In the genomic region with DNA sequence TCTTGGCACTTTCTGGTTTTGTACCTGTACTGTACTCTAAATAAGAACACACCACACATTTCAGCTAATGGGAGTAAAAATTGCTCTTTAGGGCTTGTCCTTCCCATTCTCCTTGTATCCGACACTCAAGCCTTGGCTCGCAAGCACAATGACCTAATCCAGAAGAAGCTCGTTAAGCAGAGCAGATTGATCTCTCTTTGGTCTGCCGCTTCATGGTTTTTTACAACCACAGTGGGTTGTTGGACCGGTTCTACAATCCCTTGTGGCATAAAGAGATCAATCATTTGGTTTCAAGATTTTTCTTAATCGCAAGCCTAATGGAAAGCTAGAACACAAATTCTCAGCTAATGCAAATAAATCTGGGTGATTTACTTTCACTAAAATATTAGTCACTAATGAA, we compare ENCODE assay signal across 28 cellular contexts.
DNase-seq lines count a peak whose midpoint lies in the region; FAIRE-seq and TF ChIP-seq lines count a peak whose summit lies in the region.
"Had no signal": no experiment of that assay in that cellular context is flagged by ENCODE, and none has a peak within 500 bp of the region (broad histone marks: within the 10 kb centered on the region; RNA-seq: fewer than 3 reads in every experiment).

No MANE protein-coding gene starts in this region.

- H3K27ac Mint-ChIP-seq in MCF 10A (ENCODE audit: low read depth, unreplicated experiment) (no peak overlapping the region), mesothelial cell of epicardium (peak overlapping the region; percentile 60)
- H3K27ac Mint-ChIP-seq: activated naive CD4-positive, alpha-beta T cell treated with anti-CD3 and anti-CD28 coated beads, Interleukin-2, amount 50 U/mL, for 24 hours; activated T-cell treated with anti-CD3 and anti-CD28 coated beads, Interleukin-2, amount 50 U/mL, for 24 hours; memory B cell; naive B cell had no signal

- H3K27me3 Mint-ChIP-seq in MCF 10A (ENCODE audit: insufficient read depth, unreplicated experiment) (peaks cover 15% of the 10 kb centered on the region), mesothelial cell of epicardium (ENCODE audit: low read depth) (no peaks in the 10 kb centered on the region)
- H3K27me3 Mint-ChIP-seq: activated naive CD4-positive, alpha-beta T cell treated with anti-CD3 and anti-CD28 coated beads, Interleukin-2, amount 50 U/mL, for 24 hours; activated T-cell treated with anti-CD3 and anti-CD28 coated beads, Interleukin-2, amount 50 U/mL, for 24 hours; memory B cell; naive B cell had no signal

- H2BK120ac ChIP-seq in H1 (replicated peaks; ENCODE audit: low read depth, low read length): no peak overlapping the region

- no peak overlapping the region for H3K23ac ChIP-seq in H1 (ENCODE audit: insufficient read length)

- no peaks in the 10 kb centered on the region for H4K20me1 ChIP-seq in mammary epithelial cell (ENCODE audit: insufficient read depth, low read length)
- H4K20me1 ChIP-seq in H1 (replicated peaks in 1 of 2; ENCODE audit: control insufficient read depth in 1 of 2, insufficient read depth in 2 of 2, low read length in 2 of 2): no peaks in the 10 kb centered on the region

- no peak overlapping the region for H3K14ac ChIP-seq in H1 (ENCODE audit: insufficient read length)

- intact Hi-C loops in mammary epithelial cell (cut with micrococcal nuclease) (loop anchor here (5.0 kb wide), 1 partner anchor 34 kb away; no protein-coding TSS in a partner anchor), MCF 10A (cut with micrococcal nuclease) (no loop called here)

- no peaks in the 10 kb centered on the region for H3K27me3 ChIP-seq in mammary epithelial cell (ENCODE audit: insufficient read depth, low read length)
- H3K27me3 ChIP-seq in H1 (replicated peaks in 1 of 4; ENCODE audit: control insufficient read depth in 3 of 4, extremely low read depth in 1 of 4, insufficient read depth in 3 of 4, low read length in 3 of 4): no peaks in the 10 kb centered on the region
- H3K27me3 ChIP-seq: Peyer's patch, SJSA1, vagina had no signal

- H3K4me2 ChIP-seq in mammary epithelial cell (ENCODE audit: insufficient read depth, low read depth, low read length): no peak overlapping the region
- no peak overlapping the region for H3K4me2 ChIP-seq in H1 (ENCODE audit: insufficient read depth in 1 of 2, low read depth in 2 of 2, low read length in 2 of 2)

- no peak for TF ChIP-seq POLR2A in H1 (IDR thresholded peaks at IDR 0.05; ENCODE audit: control extremely low read depth in 1 of 2, low read depth in 2 of 2, low read length in 2 of 2)

- H3K18ac ChIP-seq in H1 (ENCODE audit: extremely low read depth, low read length): no peak overlapping the region

- no peak overlapping the region for H3K56ac ChIP-seq in H1 (replicated peaks; ENCODE audit: insufficient read length, low read depth, low read length)

- no peak overlapping the region for H3K4me3 ChIP-seq in mammary epithelial cell (replicated peaks in 1 of 3; ENCODE audit: insufficient read depth in 1 of 3, low read depth in 2 of 3, low read length in 3 of 3)
- H3K4me3 ChIP-seq in H1 (ENCODE audit: extremely low read depth in 1 of 4, insufficient read depth in 2 of 4, low read depth in 3 of 4, low read length in 4 of 4): no peak overlapping the region
- H3K4me3 ChIP-seq: Peyer's patch, SJSA1, vagina had no signal

- no peak overlapping the region for H2BK20ac ChIP-seq in H1 (ENCODE audit: low read length)

- peak; percentile 45 for FAIRE-seq in H1 (lab: Jason Lieb, UNC)
- FAIRE-seq: D721Med, frontal cortex, G401.6, TTC549 had no signal

- no TSS peak for BruUV-seq in mammary epithelial cell (replicated peaks; lab: Mats Ljungman, UMichigan)
- BruUV-seq in MCF 10A (replicated peaks; lab: Mats Ljungman, UMichigan): no TSS peak

- H2AK5ac ChIP-seq in H1 (ENCODE audit: low read depth, low read length): no peak overlapping the region

- H3K9me3 ChIP-seq in mammary epithelial cell (replicated peaks; ENCODE audit: insufficient read depth, low read length): no peaks in the 10 kb centered on the region
- no peaks in the 10 kb centered on the region for H3K9me3 ChIP-seq in H1 (ENCODE audit: insufficient read depth in 2 of 2, low read depth in 1 of 2, low read length in 1 of 2)
- H3K9me3 ChIP-seq: Peyer's patch, SJSA1, vagina had no signal

- H4K8ac ChIP-seq in H1 (ENCODE audit: extremely low read depth, insufficient read depth, low read length): no peak overlapping the region

- H3K36me3 ChIP-seq in mammary epithelial cell (ENCODE audit: insufficient read depth, low read length) (no peaks in the 10 kb centered on the region), H1 (ENCODE audit: control insufficient read depth in 2 of 4, insufficient read depth in 4 of 4, low read length in 3 of 4) (no peaks in the 10 kb centered on the region)
- H3K36me3 ChIP-seq: Peyer's patch, SJSA1, vagina had no signal

- H3K36me3 Mint-ChIP-seq in MCF 10A (ENCODE audit: insufficient read depth, unreplicated experiment) (no peaks in the 10 kb centered on the region), mesothelial cell of epicardium (no peaks in the 10 kb centered on the region)
- H3K36me3 Mint-ChIP-seq: activated naive CD4-positive, alpha-beta T cell treated with anti-CD3 and anti-CD28 coated beads, Interleukin-2, amount 50 U/mL, for 24 hours; memory B cell; naive B cell had no signal

- no peak overlapping the region for H2BK12ac ChIP-seq in H1 (ENCODE audit: low read depth, low read length)

- no peak for TF ChIP-seq CTCF in mammary epithelial cell (conservative IDR thresholded peaks at IDR 0.05 in 1 of 2, IDR thresholded peaks at IDR 0.05 in 1 of 2; ENCODE audit: extremely low read depth in 1 of 2, insufficient read depth in 1 of 2, low read depth in 1 of 2, low read length in 2 of 2)
- TF ChIP-seq CTCF in MCF 10A (IDR thresholded peaks at IDR 0.05; ENCODE audit: unreplicated experiment): no peak
- no peak for TF ChIP-seq CTCF in H1 (IDR thresholded peaks at IDR 0.05; ENCODE audit: control extremely low read depth in 1 of 3, insufficient read depth in 1 of 3, low read depth in 1 of 3, low read length in 3 of 3)
- no peak for TF ChIP-seq CTCF in mesothelial cell of epicardium (IDR thresholded peaks at IDR 0.05; ENCODE audit: unreplicated experiment)

- H2BK5ac ChIP-seq in H1 (ENCODE audit: low read depth, low read length): no peak overlapping the region

- no peaks in the 10 kb centered on the region for H3K79me2 ChIP-seq in mammary epithelial cell (ENCODE audit: insufficient read depth, low read length)
- no peaks in the 10 kb centered on the region for H3K79me2 ChIP-seq in H1 (ENCODE audit: control insufficient read depth in 1 of 2, insufficient read depth in 2 of 2, low read length in 2 of 2)

- no peak overlapping the region for H2BK15ac ChIP-seq in H1 (ENCODE audit: low read length)

- no peaks in the 10 kb centered on the region for H3K9me3 Mint-ChIP-seq in MCF 10A (ENCODE audit: unreplicated experiment)
- H3K9me3 Mint-ChIP-seq in mesothelial cell of epicardium: no peaks in the 10 kb centered on the region
- H3K9me3 Mint-ChIP-seq: H9, naive B cell had no signal

- H4K91ac ChIP-seq in H1 (replicated peaks; ENCODE audit: insufficient read length, low read length): no peak overlapping the region

- H3K4me3 Mint-ChIP-seq in MCF 10A (ENCODE audit: unreplicated experiment) (no peak overlapping the region), mesothelial cell of epicardium (no peak overlapping the region)
- H3K4me3 Mint-ChIP-seq: activated naive CD4-positive, alpha-beta T cell treated with anti-CD3 and anti-CD28 coated beads, Interleukin-2, amount 50 U/mL, for 24 hours; activated T-cell treated with anti-CD3 and anti-CD28 coated beads, Interleukin-2, amount 50 U/mL, for 24 hours; H9; memory B cell; naive B cell had no signal

- no peaks in the 10 kb centered on the region for H3K4me1 Mint-ChIP-seq in MCF 10A (ENCODE audit: insufficient read depth, unreplicated experiment)
- H3K4me1 Mint-ChIP-seq in mesothelial cell of epicardium: peaks cover 35% of the 10 kb centered on the region
- H3K4me1 Mint-ChIP-seq: activated naive CD4-positive, alpha-beta T cell treated with anti-CD3 and anti-CD28 coated beads, Interleukin-2, amount 50 U/mL, for 24 hours; memory B cell; naive B cell had no signal

- no peaks in the 10 kb centered on the region; the same call in 1 of the 2 replicates for H3K23me2 ChIP-seq in H1 (ENCODE audit: low read depth, low read length)

- H3K27ac ChIP-seq in mammary epithelial cell (ENCODE audit: insufficient read depth, low read depth, low read length) (no peak overlapping the region), H1 (ENCODE audit: low read depth, low read length) (no peak overlapping the region)
- H3K27ac ChIP-seq: Peyer's patch, SJSA1, vagina had no signal

- in situ Hi-C loops in mammary epithelial cell (cut with MboI; ENCODE audit: low sequenced_read_pairs in 2 of 2): no loop called here

- H3K4ac ChIP-seq in H1 (replicated peaks; ENCODE audit: insufficient read length, low read depth, low read length): no peak overlapping the region

- no peaks in the 10 kb centered on the region for H3K79me1 ChIP-seq in H1 (ENCODE audit: low read depth, low read length)

- CTCF ChIA-PET in mammary epithelial cell (lab: Charles Lee; ENCODE audit: low non-redundant PET) (no interaction called here), MCF 10A (lab: Yijun Ruan, JAX) (interaction anchor here (0.6 kb wide), 2 partner anchors 64 to 166 kb away, joined by 3 read pairs; no protein-coding TSS in a partner anchor), H1 (lab: Charles Lee; ENCODE audit: partially characterized antibody) (interaction anchor here (0.6 to 0.8 kb wide), 3 partner anchors 14 to 1074 kb away, joined by 3 read pairs; no protein-coding TSS in a partner anchor)

- DNase-seq in mammary epithelial cell (peak; percentile 57), MCF 10A (ENCODE audit: unreplicated experiment) (no peak), H1 (ENCODE audit: low read depth in 1 of 2, low spot score in 2 of 2) (no peak), mesothelial cell of epicardium (ENCODE audit: low spot score in 2 of 2, unreplicated experiment in 2 of 2) (peak in 1 of 2 experiments; percentile 43), ureter (ENCODE audit: low spot score) (peak; percentile 45), RPMI8226 (no peak), NCI-H2171 treated with DMSO at 0.1 percent for 48 hours (lab: John Stamatoyannopoulos, UW) (no peak)
- no peak for DNase-seq in central memory CD4-positive, alpha-beta T cell
- DNase-seq: ACHN; activated CD4-positive, alpha-beta T cell treated with anti-CD3 and anti-CD28 coated beads for 1 hour; activated T-cell treated with anti-CD3 and anti-CD28 coated beads, Interleukin-2, amount 50 U/mL, for 24 hours; aorta; C1 segment of cervical spinal cord; cerebellar nuclear complex; H9; MM.1S; naive B cell; Peyer's patch; right cardiac atrium; T-helper 1 cell had no signal

- no peak for TF ChIP-seq RAD21 in H1 (IDR thresholded peaks at IDR 0.05 in 1 of 2, conservative IDR thresholded peaks at IDR 0.05 in 1 of 2; ENCODE audit: low read depth in 2 of 2, low read length in 2 of 2)

- H3K9ac ChIP-seq in mammary epithelial cell (ENCODE audit: insufficient read depth, low read length): no peak overlapping the region
- H3K9ac ChIP-seq in H1 (replicated peaks in 1 of 4; ENCODE audit: extremely low read depth in 1 of 4, low read depth in 3 of 4, low read length in 3 of 4): no peak overlapping the region

- H4K5ac ChIP-seq in H1 (ENCODE audit: insufficient read length, low read depth, low read length): no peak overlapping the region

- WGBS in mammary epithelial cell (ENCODE audit: low coverage, missing lambda C conversion rate): 27% methylated on average over 6 of the region's 6 CpGs
- 79% methylated on average over 6 of the region's 6 CpGs; no CpG with 5 or more reads in 1 of the 2 experiments for WGBS in H1 (ENCODE audit: extremely low coverage in 1 of 2, insufficient coverage in 1 of 2, insufficient read length in 1 of 2, insufficient replicate concordance in 2 of 2, low coverage in 1 of 2, low lambda C conversion rate in 2 of 2, missing lambda C conversion rate in 1 of 2), 2 experiments

- no peaks in the 10 kb centered on the region for H3K4me1 ChIP-seq in mammary epithelial cell (ENCODE audit: insufficient read depth, low read length)
- H3K4me1 ChIP-seq in H1 (replicated peaks in 1 of 4; ENCODE audit: control insufficient read depth in 3 of 4, insufficient read depth in 4 of 4, low read length in 3 of 4): no peaks in the 10 kb centered on the region
- H3K4me1 ChIP-seq: Peyer's patch, SJSA1, vagina had no signal

- H2AFZ ChIP-seq in mammary epithelial cell (ENCODE audit: low read depth, low read length) (no peak overlapping the region), H1 (ENCODE audit: low read length) (no peak overlapping the region; the same call in 1 of the 2 replicates)

- TF ChIP-seq EP300 in H1 (IDR thresholded peaks at IDR 0.05; ENCODE audit: borderline replicate concordance in 1 of 2, low read depth in 2 of 2, low read length in 2 of 2): no peak

- POLR2A ChIA-PET in MCF 10A (lab: Yijun Ruan, JAX): no interaction called here
- POLR2A ChIA-PET in H1 (lab: Charles Lee; ENCODE audit: partially characterized antibody): no interaction called here

- dilution Hi-C loops in mammary epithelial cell (cut with HindIII; ENCODE audit: low sequenced_read_pairs): no loop called here

Comparison
In these comparisons a context has a peak if more than half of its experiments do, and no peak if none do; other contexts are left out.
1. DNase-seq: peak in mammary epithelial cell (single experiment) and ureter (single experiment); none in MCF 10A (single experiment), H1 (0 of 2), RPMI8226 (single experiment), central memory CD4-positive, alpha-beta T cell (single experiment) and NCI-H2171 treated with DMSO at 0.1 percent for 48 hours (single experiment).